ENCODE assay signal across 24 cellular contexts in genomic region chr11:70863988-70864387, GRCh38.
"Had no signal": no experiment of that assay in that cellular context is flagged by ENCODE, and none has a peak within 500 bp of the region (broad histone marks: within the 10 kb centered on the region; RNA-seq: fewer than 3 reads in every experiment).

No MANE protein-coding gene starts in this region.

- H3K4me3 Mint-ChIP-seq: mesothelial cell of epicardium; naive B cell; natural killer cell; nephron progenitor cell; stimulated activated memory B cell treated with anti-CD40 and anti-IgM and Interleukin-4, amounts not matched to agents 10 μg/mL and 1 μg/mL and 100 μg/mL, for 72 hours; stimulated activated naive CD8-positive, alpha-beta T cell treated with anti-CD3 and anti-CD28 coated beads, Interleukin-15, amount 100 ng/mL, for 72 hours had no signal

- H3K27me3 Mint-ChIP-seq: progenitor cell of endocrine pancreas had no signal

- H3K36me3 Mint-ChIP-seq: mesothelial cell of epicardium; naive B cell; natural killer cell; stimulated activated memory B cell treated with anti-CD40 and anti-IgM and Interleukin-4, amounts not matched to agents 10 μg/mL and 1 μg/mL and 100 μg/mL, for 72 hours had no signal

- DNase-seq: left colon; left lung; lower lobe of right lung; mammary epithelial cell; mesendoderm; naive B cell; natural killer cell; nephron progenitor cell; ovary; right lobe of liver; stimulated activated CD4-positive, alpha-beta T cell treated with anti-CD3 and anti-CD28 coated beads, Interleukin-1b, Interleukin-23, amount 100 ng/mL, for 48 hours; stimulated activated CD4-positive, alpha-beta T cell treated with anti-CD3 and anti-CD28 coated beads, Interleukin-2, amount 100 ng/mL, for 48 hours; stimulated activated CD4-positive, alpha-beta T cell treated with anti-CD3 and anti-CD28 coated beads, Interleukin-4, amount 100 ng/mL, for 4 hours; stimulated activated CD8-positive, alpha-beta memory T cell treated with anti-CD3 and anti-CD28 coated beads, Interleukin-4, amount 100 ng/mL, for 48 hours; stimulated activated naive CD4-positive, alpha-beta T cell treated with Interleukin-2 at 50 U/mL for 16 hours; stimulated activated naive CD8-positive, alpha-beta T cell treated with anti-CD3 and anti-CD28 coated beads, Interleukin-15, amount 100 ng/mL, for 72 hours; substantia nigra; testis; thyroid gland; transverse colon; upper lobe of left lung had no signal

- H3K4me1 Mint-ChIP-seq: naive B cell; stimulated activated memory B cell treated with anti-CD40 and anti-IgM and Interleukin-4, amounts not matched to agents 10 μg/mL and 1 μg/mL and 100 μg/mL, for 72 hours; stimulated activated naive CD8-positive, alpha-beta T cell treated with anti-CD3 and anti-CD28 coated beads, Interleukin-15, amount 100 ng/mL, for 72 hours had no signal

- H3K27ac Mint-ChIP-seq: mesothelial cell of epicardium; naive B cell; natural killer cell; nephron progenitor cell; progenitor cell of endocrine pancreas; stimulated activated memory B cell treated with anti-CD40 and anti-IgM and Interleukin-4, amounts not matched to agents 10 μg/mL and 1 μg/mL and 100 μg/mL, for 72 hours; stimulated activated naive CD8-positive, alpha-beta T cell treated with anti-CD3 and anti-CD28 coated beads, Interleukin-15, amount 100 ng/mL, for 72 hours had no signal

- H3K9me3 Mint-ChIP-seq: mesothelial cell of epicardium, natural killer cell, nephron progenitor cell had no signal
